11 cellular contexts compared by ENCODE assay signal in the genomic region with DNA sequence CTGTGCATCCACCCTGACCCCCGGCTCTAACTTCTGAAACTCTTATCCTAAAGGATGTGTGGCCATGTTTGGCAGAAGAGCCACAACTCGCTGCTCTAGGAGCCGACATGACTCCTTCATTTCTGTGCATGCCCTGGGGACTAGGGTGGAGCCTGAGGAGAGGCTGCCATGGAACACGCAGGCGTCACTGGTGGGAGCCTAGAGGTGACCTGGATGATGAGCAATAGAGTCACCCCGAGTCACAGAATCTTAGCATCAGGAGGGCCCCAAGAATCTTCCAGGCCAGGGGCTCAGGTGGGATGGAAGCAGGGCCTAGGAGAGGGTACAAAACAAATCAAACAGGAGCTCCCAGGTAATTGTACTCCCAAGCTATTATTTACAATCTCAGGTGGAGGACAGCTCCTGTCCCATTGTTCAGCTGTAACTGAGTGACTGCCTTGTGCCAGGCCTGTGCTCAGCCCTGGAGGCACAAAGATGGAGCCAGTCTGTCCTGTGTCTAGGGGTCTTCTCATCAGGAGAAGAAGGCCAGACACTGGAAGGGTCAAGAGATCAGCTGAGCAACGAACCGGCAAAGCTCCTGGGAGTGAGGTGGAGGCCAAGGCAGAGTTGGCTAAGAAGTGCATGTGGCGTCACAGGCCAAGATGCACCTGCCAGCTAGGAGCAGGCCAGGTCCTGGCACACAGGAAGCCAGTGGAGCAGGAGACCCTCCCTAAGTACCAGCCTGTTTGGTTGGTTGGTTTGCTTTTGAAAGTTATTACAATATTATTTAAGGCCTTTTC. TPM values are rescaled to one million over a fixed set of nuclear protein-coding genes. Genes with fewer than 3 reads are reported as not detected.
A peak's percentile ranks its signal among the peaks of the same experiment; 100 is the strongest.
DNase-seq lines count a peak whose midpoint lies in the region; ATAC-seq and TF ChIP-seq lines count a peak whose summit lies in the region.
"Had no signal": no experiment of that assay in that cellular context is flagged by ENCODE, and none has a peak within 500 bp of the region (broad histone marks: within the 10 kb centered on the region; RNA-seq: fewer than 3 reads in every experiment).

No MANE protein-coding gene starts in this region.

- H3K27me3 ChIP-seq in esophagus (ENCODE audit: control insufficient read depth in 1 of 2, insufficient read depth in 2 of 2, low read length in 2 of 2) (no peaks in the 10 kb centered on the region), tibial nerve (no peaks in the 10 kb centered on the region)
- no peaks in the 10 kb centered on the region for H3K27me3 ChIP-seq in naive thymus-derived CD4-positive, alpha-beta T cell (ENCODE audit: control insufficient read depth in 2 of 2, insufficient read depth in 2 of 2, low read length in 2 of 2)

- peak overlapping the region; percentile 37 for H3K27ac Mint-ChIP-seq in activated CD4-positive, alpha-beta memory T cell treated with anti-CD3 and anti-CD28 coated beads, Interleukin-2, amount 10 ng/mL, durations not matched to agents 7 days and 5 days
- no peak overlapping the region for H3K27ac Mint-ChIP-seq in activated CD4-positive, alpha-beta memory T cell treated with anti-CD3 and anti-CD28 coated beads for 36 hours
- H3K27ac Mint-ChIP-seq in naive thymus-derived CD4-positive, alpha-beta T cell: peak overlapping the region in 5 of 9 donors; percentile 28 to 87 (median 56)
- H3K27ac Mint-ChIP-seq in Calu3 (ENCODE audit: unreplicated experiment): no peak overlapping the region

- no peak overlapping the region for H3K4me3 Mint-ChIP-seq in activated CD4-positive, alpha-beta memory T cell treated with anti-CD3 and anti-CD28 coated beads, Interleukin-2, amount 10 ng/mL, durations not matched to agents 7 days and 5 days
- no peak overlapping the region for H3K4me3 Mint-ChIP-seq in activated CD4-positive, alpha-beta memory T cell treated with anti-CD3 and anti-CD28 coated beads for 36 hours
- peak overlapping the region in 1 of 10 donors; percentile 49 for H3K4me3 Mint-ChIP-seq in naive thymus-derived CD4-positive, alpha-beta T cell
- H3K4me3 Mint-ChIP-seq in Calu3 (ENCODE audit: low read depth, unreplicated experiment): no peak overlapping the region

- WGBS in esophagus, 2 donors: 58 to 64% methylated on average over 9 of the region's 9 CpGs
- WGBS in tibial nerve, 2 donors: 57 to 65% methylated on average over 9 of the region's 9 CpGs

- in situ Hi-C loops in G401 (cut with HindIII; ENCODE audit: low sequenced_read_pairs): no loop called here

- no TSS peak for BruUV-seq in Calu3 (replicated peaks; lab: Mats Ljungman, UMichigan)

- peaks cover 30% of the 10 kb centered on the region for H3K4me1 Mint-ChIP-seq in activated CD4-positive, alpha-beta memory T cell treated with anti-CD3 and anti-CD28 coated beads, Interleukin-2, amount 10 ng/mL, durations not matched to agents 7 days and 5 days
- H3K4me1 Mint-ChIP-seq in activated CD4-positive, alpha-beta memory T cell treated with anti-CD3 and anti-CD28 coated beads for 36 hours (ENCODE audit: low read depth): peaks cover 13% of the 10 kb centered on the region
- H3K4me1 Mint-ChIP-seq in naive thymus-derived CD4-positive, alpha-beta T cell: peaks cover 9 to 37% (median 26%) of the 10 kb centered on the region in 7 donors
- peaks cover 13% of the 10 kb centered on the region for H3K4me1 Mint-ChIP-seq in Calu3 (ENCODE audit: low read depth, unreplicated experiment)

- TF ChIP-seq POLR2A in tibial nerve (IDR thresholded peaks at IDR 0.05): no peak

- TF ChIP-seq EP300 in tibial nerve (IDR thresholded peaks at IDR 0.05): no peak

- DNase-seq in activated CD4-positive, alpha-beta memory T cell treated with anti-CD3 and anti-CD28 coated beads, Interleukin-2, amount 10 ng/mL, durations not matched to agents 7 days and 5 days: no peak
- DNase-seq in activated CD4-positive, alpha-beta memory T cell treated with anti-CD3 and anti-CD28 coated beads for 36 hours: no peak
- DNase-seq in naive thymus-derived CD4-positive, alpha-beta T cell: no peak
- DNase-seq in tibial nerve (ENCODE audit: low spot score in 2 of 2) (peak in 1 of 2 donors; percentile 30), G401 (ENCODE audit: low spot score) (no peak), Calu3 (no peak)
- DNase-seq: NCI-H524 had no signal

- peaks cover 8% of the 10 kb centered on the region for H3K27me3 Mint-ChIP-seq in activated CD4-positive, alpha-beta memory T cell treated with anti-CD3 and anti-CD28 coated beads, Interleukin-2, amount 10 ng/mL, durations not matched to agents 7 days and 5 days
- no peaks in the 10 kb centered on the region for H3K27me3 Mint-ChIP-seq in activated CD4-positive, alpha-beta memory T cell treated with anti-CD3 and anti-CD28 coated beads for 36 hours
- H3K27me3 Mint-ChIP-seq in naive thymus-derived CD4-positive, alpha-beta T cell: peaks cover 0 to 11% (median 6%) of the 10 kb centered on the region in 5 donors
- H3K27me3 Mint-ChIP-seq in Calu3 (ENCODE audit: unreplicated experiment): peaks cover 9% of the 10 kb centered on the region

- CTCF ChIA-PET in activated CD4-positive, alpha-beta memory T cell treated with anti-CD3 and anti-CD28 coated beads, Interleukin-2, amount 10 ng/mL, durations not matched to agents 7 days and 5 days (lab: Charles Lee): interaction anchor here (0.6 to 1.8 kb wide), 4 partner anchors 14 to 77 kb away, joined by 3 to 5 read pairs (median 4); no protein-coding TSS in a partner anchor
- CTCF ChIA-PET in activated CD4-positive, alpha-beta memory T cell treated with anti-CD3 and anti-CD28 coated beads for 36 hours (lab: Charles Lee): interaction anchor here (1.2 to 1.4 kb wide), 2 partner anchors 13 kb away, joined by 5 to 6 read pairs; no protein-coding TSS in a partner anchor
- CTCF ChIA-PET in naive thymus-derived CD4-positive, alpha-beta T cell (lab: Charles Lee): interaction anchor here (0.8 to 1.0 kb wide), 2 partner anchors 13 to 63 kb away, joined by 3 to 5 read pairs; no protein-coding TSS in a partner anchor
- CTCF ChIA-PET in Calu3 (lab: Charles Lee): interaction anchor here (0.7 to 1.6 kb wide), 3 partner anchors 16 to 62 kb away, joined by 4 to 6 read pairs (median 5); partner anchors contain the start of gene DEPP1

- no peaks in the 10 kb centered on the region for H3K9me3 Mint-ChIP-seq in activated CD4-positive, alpha-beta memory T cell treated with anti-CD3 and anti-CD28 coated beads, Interleukin-2, amount 10 ng/mL, durations not matched to agents 7 days and 5 days
- H3K9me3 Mint-ChIP-seq in activated CD4-positive, alpha-beta memory T cell treated with anti-CD3 and anti-CD28 coated beads for 36 hours: no peaks in the 10 kb centered on the region
- H3K9me3 Mint-ChIP-seq in naive thymus-derived CD4-positive, alpha-beta T cell: peaks cover 0 to 4% (median 0%) of the 10 kb centered on the region in 11 donors
- peaks cover 4% of the 10 kb centered on the region for H3K9me3 Mint-ChIP-seq in Calu3 (ENCODE audit: low read depth, unreplicated experiment)

- TF ChIP-seq CTCF in tibial nerve (IDR thresholded peaks at IDR 0.05) (no peak), Calu3 (IDR thresholded peaks at IDR 0.05; ENCODE audit: unreplicated experiment) (no peak)

- POLR2A ChIA-PET in activated CD4-positive, alpha-beta memory T cell treated with anti-CD3 and anti-CD28 coated beads, Interleukin-2, amount 10 ng/mL, durations not matched to agents 7 days and 5 days (lab: Charles Lee): interaction anchor here (1.0 to 1.8 kb wide), 3 partner anchors 8 to 29 kb away, joined by 3 to 5 read pairs (median 3); no protein-coding TSS in a partner anchor
- POLR2A ChIA-PET in activated CD4-positive, alpha-beta memory T cell treated with anti-CD3 and anti-CD28 coated beads for 36 hours (lab: Charles Lee): no interaction called here
- POLR2A ChIA-PET in naive thymus-derived CD4-positive, alpha-beta T cell (lab: Charles Lee): interaction anchor here (0.6 kb wide), 1 partner anchor 51 kb away, joined by 3 read pairs; no protein-coding TSS in a partner anchor

- H3K27ac ChIP-seq in esophagus (ENCODE audit: low read depth in 2 of 2, low read length in 1 of 2): peak overlapping the region; percentile 57 to 83
- H3K27ac ChIP-seq in naive thymus-derived CD4-positive, alpha-beta T cell (ENCODE audit: low read depth, low read length): no peak overlapping the region
- peak overlapping the region; percentile 72 to 97 (median 87) for H3K27ac ChIP-seq in tibial nerve
- H3K27ac ChIP-seq: A549 had no signal

- no peaks in the 10 kb centered on the region for H3K36me3 Mint-ChIP-seq in activated CD4-positive, alpha-beta memory T cell treated with anti-CD3 and anti-CD28 coated beads, Interleukin-2, amount 10 ng/mL, durations not matched to agents 7 days and 5 days (ENCODE audit: low read depth)
- H3K36me3 Mint-ChIP-seq in activated CD4-positive, alpha-beta memory T cell treated with anti-CD3 and anti-CD28 coated beads for 36 hours: peaks cover 1% of the 10 kb centered on the region
- H3K36me3 Mint-ChIP-seq in naive thymus-derived CD4-positive, alpha-beta T cell: peaks cover 0 to under 1% (median 0%) of the 10 kb centered on the region in 5 donors
- H3K36me3 Mint-ChIP-seq in Calu3 (ENCODE audit: insufficient read depth, unreplicated experiment): peaks cover 3% of the 10 kb centered on the region

- no peak for ATAC-seq in naive thymus-derived CD4-positive, alpha-beta T cell
- no peak for ATAC-seq in HG03460 (IDR thresholded peaks at IDR 0.05; ENCODE audit: unreplicated experiment)
- ATAC-seq: A549, left colon had no signal

- H3K9me3 ChIP-seq in esophagus (ENCODE audit: control insufficient read depth in 2 of 2, insufficient read depth in 1 of 2, low read depth in 1 of 2, low read length in 1 of 2): peaks cover 0 to 2% of the 10 kb centered on the region in 2 donors
- no peaks in the 10 kb centered on the region for H3K9me3 ChIP-seq in naive thymus-derived CD4-positive, alpha-beta T cell (ENCODE audit: control insufficient read depth in 2 of 3, low read length in 3 of 3)
- no peaks in the 10 kb centered on the region for H3K9me3 ChIP-seq in tibial nerve

- H3K36me3 ChIP-seq in esophagus (ENCODE audit: control insufficient read depth in 2 of 2, insufficient read depth in 2 of 2, low read length in 1 of 2) (peaks cover 0 to 2% of the 10 kb centered on the region in 2 donors), tibial nerve (peaks cover 0 to 41% (median 0%) of the 10 kb centered on the region in 3 donors)
- no peaks in the 10 kb centered on the region for H3K36me3 ChIP-seq in naive thymus-derived CD4-positive, alpha-beta T cell (ENCODE audit: control insufficient read depth in 2 of 3, insufficient read depth in 3 of 3, low read length in 3 of 3)

- H3K4me3 ChIP-seq in esophagus (ENCODE audit: low read depth in 1 of 2, low read length in 2 of 2): no peak overlapping the region
- H3K4me3 ChIP-seq in naive thymus-derived CD4-positive, alpha-beta T cell (ENCODE audit: low read length): no peak overlapping the region
- no peak overlapping the region for H3K4me3 ChIP-seq in tibial nerve
- H3K4me3 ChIP-seq: A549 had no signal

- H3K4me1 ChIP-seq in esophagus (ENCODE audit: control insufficient read depth in 2 of 2, insufficient read depth in 2 of 2, low read length in 1 of 2): peaks cover 10 to 13% of the 10 kb centered on the region in 2 donors
- H3K4me1 ChIP-seq in naive thymus-derived CD4-positive, alpha-beta T cell (ENCODE audit: control insufficient read depth in 2 of 2, insufficient read depth in 2 of 2, low read length in 2 of 2): peaks cover 9 to 17% of the 10 kb centered on the region in 2 donors
- H3K4me1 ChIP-seq in tibial nerve: peaks cover 4 to 100% (median 68%) of the 10 kb centered on the region in 4 donors
- H3K4me1 ChIP-seq: A549 had no signal

- intact Hi-C loops in activated CD4-positive, alpha-beta memory T cell treated with anti-CD3 and anti-CD28 coated beads for 36 hours (cut with micrococcal nuclease): no loop called here
- intact Hi-C loops in naive thymus-derived CD4-positive, alpha-beta T cell (cut with micrococcal nuclease): no loop called here
- intact Hi-C loops in Calu3 (cut with micrococcal nuclease; ENCODE audit: unreplicated experiment): loop anchor here (5.0 kb wide), 1 partner anchor 63 kb away; no protein-coding TSS in a partner anchor

RNA-seq across cellular contexts. Expression of gene ZNF22, which starts 5.8 kb away (rescaled TPM):
- 10 to 100 TPM; 22.9 to 24.7 TPM for total RNA-seq in activated CD4-positive, alpha-beta memory T cell treated with anti-CD3 and anti-CD28 coated beads, Interleukin-2, amount 10 ng/mL, durations not matched to agents 7 days and 5 days
- total RNA-seq in activated CD4-positive, alpha-beta memory T cell treated with anti-CD3 and anti-CD28 coated beads for 36 hours: 10 to 100 TPM; 19.3 to 19.9 TPM
- 1 to 10 TPM; 4.6 to 5.4 TPM for polyA plus RNA-seq in esophagus
- 10 to 100 TPM; 13.1 to 33.6 (median 27.4) TPM for total RNA-seq in naive thymus-derived CD4-positive, alpha-beta T cell
- 10 to 100 TPM; 41.1 to 44.7 TPM for polyA plus RNA-seq in naive thymus-derived CD4-positive, alpha-beta T cell
- total RNA-seq in tibial nerve (10 to 100 TPM; 23.4 to 30.2 (median 26.0) TPM), Calu3 (2022) (10.8 and 11.9 TPM in 2 replicates)
- total RNA-seq in G401 (2014; rRNA removed; shearing (Covaris generic)): 10.0 and 13.9 TPM in 2 replicates

RNA-seq across cellular contexts. Expression of gene DEPP1, which starts 16.3 kb away (rescaled TPM):
- 1 to 10 TPM; 1.2 to 1.9 TPM for total RNA-seq in activated CD4-positive, alpha-beta memory T cell treated with anti-CD3 and anti-CD28 coated beads, Interleukin-2, amount 10 ng/mL, durations not matched to agents 7 days and 5 days
- under 1 TPM; 0.34 to 0.40 TPM for total RNA-seq in activated CD4-positive, alpha-beta memory T cell treated with anti-CD3 and anti-CD28 coated beads for 36 hours
- 10 to 100 TPM in 1 of 2 donors, 1 to 10 TPM in 1; 7.7 to 29.0 TPM for polyA plus RNA-seq in esophagus
- total RNA-seq in naive thymus-derived CD4-positive, alpha-beta T cell: 1 to 10 TPM in 1 of 5 experiments, under 1 TPM in 3, not detected in 1; 0.24 to 4.0 (median 0.61) TPM
- under 1 TPM; 0.41 to 0.67 TPM for polyA plus RNA-seq in naive thymus-derived CD4-positive, alpha-beta T cell
- total RNA-seq in tibial nerve: 1,000 to 10,000 TPM in 1 of 4 donors, 100 to 1,000 TPM in 3; 530 to 1,439 (median 798) TPM
- total RNA-seq in G401 (2014; rRNA removed; shearing (Covaris generic)): 0.14 and 2.7 TPM in 2 replicates
- total RNA-seq in Calu3 (2022): 11.1 and 16.5 TPM in 2 replicates

RNA-seq across cellular contexts. Expression of gene RASSF4, which starts 35.3 kb away (rescaled TPM):
- 1 to 10 TPM in 1 of 2 experiments, under 1 TPM in 1; 0.50 to 1.2 TPM for total RNA-seq in activated CD4-positive, alpha-beta memory T cell treated with anti-CD3 and anti-CD28 coated beads, Interleukin-2, amount 10 ng/mL, durations not matched to agents 7 days and 5 days
- total RNA-seq in activated CD4-positive, alpha-beta memory T cell treated with anti-CD3 and anti-CD28 coated beads for 36 hours: 1 to 10 TPM in 1 of 2 experiments, under 1 TPM in 1; 0.77 to 1.1 TPM
- 1 to 10 TPM; 3.6 to 3.7 TPM for polyA plus RNA-seq in esophagus
- total RNA-seq in naive thymus-derived CD4-positive, alpha-beta T cell: 10 to 100 TPM in 1 of 5 experiments, 1 to 10 TPM in 4; 1.9 to 53.4 (median 3.0) TPM
- 1 to 10 TPM in 1 of 2 donors, under 1 TPM in 1; 0.84 to 1.3 TPM for polyA plus RNA-seq in naive thymus-derived CD4-positive, alpha-beta T cell
- 100 to 1,000 TPM; 153 to 275 (median 185) TPM for total RNA-seq in tibial nerve
- 0.98 and 1.5 TPM in 2 replicates for total RNA-seq in G401 (2014; rRNA removed; shearing (Covaris generic))
- 2.2 and 2.4 TPM in 2 replicates for total RNA-seq in Calu3 (2022)

Comparison
In these comparisons a context has a peak if more than half of its experiments do, and no peak if none do; other contexts are left out.
1. H3K27ac Mint-ChIP-seq: peak in activated CD4-positive, alpha-beta memory T cell treated with anti-CD3 and anti-CD28 coated beads, Interleukin-2, amount 10 ng/mL, durations not matched to agents 7 days and 5 days (single experiment) and naive thymus-derived CD4-positive, alpha-beta T cell (5 of 9); none in activated CD4-positive, alpha-beta memory T cell treated with anti-CD3 and anti-CD28 coated beads for 36 hours (single experiment) and Calu3 (single experiment).
2. RNA of gene DEPP1, which starts 16.3 kb away (total RNA-seq): 530 to 1,439 TPM in tibial nerve; 11.1 to 16.5 TPM in Calu3, 1.2 to 1.9 TPM in activated CD4-positive, alpha-beta memory T cell treated with anti-CD3 and anti-CD28 coated beads, Interleukin-2, amount 10 ng/mL, durations not matched to agents 7 days and 5 days, 0.34 to 0.40 TPM in activated CD4-positive, alpha-beta memory T cell treated with anti-CD3 and anti-CD28 coated beads for 36 hours, 0.24 to 4.0 TPM in naive thymus-derived CD4-positive, alpha-beta T cell and 0.14 to 2.7 TPM in G401; every median in the first group is over 10 times any median in the second.